8 cellular contexts compared by ENCODE assay signal in the genomic region with DNA sequence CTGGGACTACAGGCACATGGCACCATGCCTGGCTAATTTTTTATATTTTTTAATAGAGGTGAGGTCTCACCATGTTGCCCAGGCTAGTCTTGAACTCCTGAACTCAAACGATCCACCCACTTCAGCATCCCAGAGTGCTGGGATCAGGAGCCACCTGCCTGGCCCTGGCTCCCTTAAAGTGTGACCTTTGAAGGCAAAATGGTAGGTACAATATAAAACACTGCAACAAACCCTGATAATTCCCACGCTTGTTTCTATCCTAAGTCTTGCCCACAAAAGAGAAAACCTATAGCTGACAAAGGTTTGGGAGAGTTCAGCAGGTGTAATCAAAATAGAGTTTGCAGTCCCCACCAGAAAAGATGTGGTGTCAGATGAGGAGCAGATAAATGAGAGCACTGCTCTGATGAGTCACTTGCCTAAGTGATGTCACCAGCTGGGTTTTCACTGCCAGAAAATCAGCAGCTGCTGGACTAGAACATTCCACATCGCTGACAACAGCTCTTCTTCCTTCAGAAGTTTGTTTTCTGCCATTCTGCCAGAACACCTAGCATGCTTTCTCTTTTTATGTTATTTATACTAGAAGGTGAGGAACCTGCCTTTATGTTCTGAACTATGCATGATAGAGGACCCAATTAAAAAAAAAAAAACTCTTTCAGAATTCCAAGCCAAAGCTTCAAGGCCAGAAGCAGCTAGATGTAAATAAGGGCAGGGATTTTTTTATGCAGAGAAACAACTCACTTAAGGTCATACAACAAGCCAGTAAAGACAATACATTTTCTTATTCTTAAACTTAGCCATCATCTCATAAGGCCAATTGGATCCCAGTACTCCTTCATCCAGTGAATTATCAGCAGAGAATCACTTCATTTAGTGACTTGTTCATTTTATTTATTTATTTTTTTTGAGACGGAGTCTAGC. TPM values are rescaled to one million over a fixed set of nuclear protein-coding genes. Genes with fewer than 3 reads are reported as not detected.
A peak's percentile ranks its signal among the peaks of the same experiment; 100 is the strongest.
DNase-seq lines count a peak whose midpoint lies in the region; ATAC-seq lines count a peak whose summit lies in the region.

No MANE protein-coding gene starts in this region.

- H3K27me3 ChIP-seq in trophoblast cell (ENCODE audit: insufficient read depth, low read length) = no peaks in the 10 kb centered on the region

- peak; percentile 27 for DNase-seq in NCI-H2029 (lab: John Stamatoyannopoulos, UW)
- DNase-seq in NCI-H2029 treated with DMSO at 0.1 percent for 48 hours (lab: John Stamatoyannopoulos, UW) = no peak
- DNase-seq in NCI-H460 (ENCODE audit: extremely low read depth, low read depth) = peak; percentile 40
- DNase-seq in epidermal melanocyte (ENCODE audit: insufficient read length, low spot score) = peak; percentile 40
- peak; percentile 74 to 87 for DNase-seq in trophoblast cell
- DNase-seq in ureter (ENCODE audit: low spot score) = no peak

- no peak for ATAC-seq in HG03280 (IDR thresholded peaks at IDR 0.05; ENCODE audit: unreplicated experiment)
- no peak for ATAC-seq in HG03039 (IDR thresholded peaks at IDR 0.05; ENCODE audit: unreplicated experiment)

- no peak overlapping the region for H3K27ac ChIP-seq in trophoblast cell (ENCODE audit: low read depth, low read length)

- no CpG with 5 or more reads among the region's 4 CpGs for WGBS in trophoblast cell (ENCODE audit: extremely low coverage, insufficient coverage, insufficient read length)

- H3K9ac ChIP-seq in trophoblast cell (ENCODE audit: low read length) = no peak overlapping the region

- H3K14ac ChIP-seq in trophoblast cell (ENCODE audit: low read length) = no peak overlapping the region

- no peak overlapping the region for H3K4ac ChIP-seq in trophoblast cell (ENCODE audit: low read depth, low read length)

- H4K91ac ChIP-seq in trophoblast cell (ENCODE audit: low read depth, low read length) = no peak overlapping the region

- no peak overlapping the region for H4K8ac ChIP-seq in trophoblast cell (ENCODE audit: low read depth, low read length)

- no peak overlapping the region for H2BK120ac ChIP-seq in trophoblast cell (ENCODE audit: insufficient read depth, low read length, poor library complexity)

- no peak overlapping the region for H3K4me3 ChIP-seq in trophoblast cell (ENCODE audit: low read depth, low read length)

- H3K79me2 ChIP-seq in trophoblast cell (ENCODE audit: control insufficient read depth, insufficient read depth, low read length, poor library complexity) = no peaks in the 10 kb centered on the region

- H3K79me1 ChIP-seq in trophoblast cell (ENCODE audit: low read length) = no peaks in the 10 kb centered on the region

- no peak overlapping the region for H2BK12ac ChIP-seq in trophoblast cell (ENCODE audit: low read length)

- no peak overlapping the region for H3K23ac ChIP-seq in trophoblast cell (ENCODE audit: low read length)

- H3K4me2 ChIP-seq in trophoblast cell (ENCODE audit: low read length) = peak overlapping the region; percentile 23

- no peaks in the 10 kb centered on the region for H3K4me1 ChIP-seq in trophoblast cell (ENCODE audit: control insufficient read depth in 1 of 2, insufficient read depth in 2 of 2, low read length in 2 of 2)

- H2AK5ac ChIP-seq in trophoblast cell (ENCODE audit: low read length) = no peak overlapping the region

- H2BK5ac ChIP-seq in trophoblast cell (ENCODE audit: low read depth, low read length, poor library complexity) = no peak overlapping the region

- no peak overlapping the region for H2AFZ ChIP-seq in trophoblast cell (ENCODE audit: insufficient read depth, low read length, poor library complexity)

- no peak overlapping the region for H4K12ac ChIP-seq in trophoblast cell (ENCODE audit: low read depth, low read length)

- no peaks in the 10 kb centered on the region for H3K36me3 ChIP-seq in trophoblast cell (ENCODE audit: control insufficient read depth in 1 of 2, insufficient read depth in 2 of 2, low read length in 2 of 2)

- no peak overlapping the region for H3K18ac ChIP-seq in trophoblast cell (ENCODE audit: low read length)

- peaks cover 7% of the 10 kb centered on the region for H3K9me3 ChIP-seq in trophoblast cell (ENCODE audit: insufficient read depth, low read depth, low read length)

RNA-seq across cellular contexts. Expression of a gene that starts 18.0 kb away (rescaled TPM):
- total RNA-seq in NCI-H460 (2014; rRNA removed; shearing (Covaris generic)) = 16.2 and 17.9 TPM in 2 replicates
- polyA plus RNA-seq in NCI-H460 (2014; cell fraction: nucleus; rRNA removed) = 22.9 and 29.4 TPM in 2 replicates
- 8.5 and 8.7 TPM in 2 replicates for polyA plus RNA-seq in trophoblast cell (2013)
- 26.4 TPM for total RNA-seq in ureter

RNA-seq across cellular contexts. Expression of a gene that starts 19.4 kb away (rescaled TPM):
- total RNA-seq in NCI-H460 (2014; rRNA removed; shearing (Covaris generic)) = 194 and 220 TPM in 2 replicates
- 199 and 234 TPM in 2 replicates for polyA plus RNA-seq in NCI-H460 (2014; cell fraction: nucleus; rRNA removed)
- polyA plus RNA-seq in trophoblast cell (2013) = 172 and 182 TPM in 2 replicates
- 104 TPM for total RNA-seq in ureter

Comparison
In these comparisons a context has a peak if more than half of its experiments do, and no peak if none do; other contexts are left out.
1. DNase-seq: peak in NCI-H2029 (single experiment), NCI-H460 (single experiment), epidermal melanocyte (single experiment) and trophoblast cell (2 of 2); none in NCI-H2029 treated with DMSO at 0.1 percent for 48 hours (single experiment) and ureter (single experiment).